In genomic region chr4:24800273-24800880, GRCh38 we compare ENCODE assay signal across 11 cellular contexts. TPM values are rescaled to one million over a fixed set of nuclear protein-coding genes. Genes with fewer than 3 reads are reported as not detected.
DNase-seq lines count a peak whose midpoint lies in the region; ATAC-seq and TF ChIP-seq lines count a peak whose summit lies in the region.
"Had no signal": no experiment of that assay in that cellular context is flagged by ENCODE, and none has a peak within 500 bp of the region (broad histone marks: within the 10 kb centered on the region; RNA-seq: fewer than 3 reads in every experiment).

No MANE protein-coding gene starts in this region.

- H3K27ac ChIP-seq in H9 (ENCODE audit: insufficient read length, low read depth, low read length) (no peak overlapping the region), skeletal muscle tissue (ENCODE audit: low read depth, low read length) (no peak overlapping the region)

- H3K18ac ChIP-seq in H9 (ENCODE audit: insufficient read length, low read depth, low read length) = no peak overlapping the region

- H3K4me2 ChIP-seq in H9 (ENCODE audit: insufficient read depth, insufficient read length, low read length) = peak overlapping the region; percentile 67

- H3K79me1 ChIP-seq in H9 (ENCODE audit: insufficient read depth, low read depth, low read length, poor library complexity, severe bottlenecking) = no peaks in the 10 kb centered on the region

- H3K4me1 ChIP-seq in H9 (ENCODE audit: insufficient read depth, low read length) (peaks cover 2% of the 10 kb centered on the region; the same call in 1 of the 2 replicates), skeletal muscle tissue (ENCODE audit: control insufficient read depth in 3 of 3, insufficient read depth in 3 of 3, low read length in 3 of 3) (peaks cover 19 to 22% (median 20%) of the 10 kb centered on the region in 3 donors)

- H3K27me3 Mint-ChIP-seq in H9 (ENCODE audit: low read depth) = peaks cover 77% of the 10 kb centered on the region

- no peaks in the 10 kb centered on the region; a peak in 1 of 7 replicates for H3K36me3 Mint-ChIP-seq in H9 (ENCODE audit: insufficient read depth in 1 of 3, low read depth in 3 of 3)
- H3K36me3 Mint-ChIP-seq: stimulated activated naive B cell treated with anti-CD40 and anti-IgM and Interleukin-4, amounts not matched to agents 10 μg/mL and 1 μg/mL and 100 μg/mL, for 72 hours had no signal

- no CpG with 5 or more reads among the region's 26 CpGs for WGBS in H9 (ENCODE audit: extremely low coverage, insufficient read length, low lambda C conversion rate)

- no peak overlapping the region for H2BK20ac ChIP-seq in H9 (ENCODE audit: low read depth, low read length, poor library complexity, severe bottlenecking)

- no peak overlapping the region for H2AK5ac ChIP-seq in H9 (ENCODE audit: insufficient read length, low read length)

- no peaks in the 10 kb centered on the region for H3K36me3 ChIP-seq in skeletal muscle tissue (ENCODE audit: control insufficient read depth in 3 of 3, insufficient read depth in 3 of 3, low read length in 3 of 3)
- H3K36me3 ChIP-seq: MG63 had no signal

- H4K20me1 ChIP-seq in H9 (ENCODE audit: control insufficient read depth, insufficient read depth, insufficient read length) = no peaks in the 10 kb centered on the region

- no peak overlapping the region for H3K9ac ChIP-seq in H9 (ENCODE audit: extremely low read depth, insufficient read length, low read length)
- peak overlapping the region; percentile 23 to 60 (median 34) for H3K9ac ChIP-seq in skeletal muscle tissue (ENCODE audit: low read depth in 1 of 3, low read length in 3 of 3)

- H4K91ac ChIP-seq in H9 (ENCODE audit: insufficient read length, low read depth, low read length) = no peak overlapping the region

- H3K4ac ChIP-seq in H9 (ENCODE audit: low read depth, low read length) = no peak overlapping the region

- H3K9me3 Mint-ChIP-seq in H9 = peaks cover 0 to 4% of the 10 kb centered on the region in 2 experiments; a peak in 1 of 5 replicates
- H3K9me3 Mint-ChIP-seq: stimulated activated naive B cell treated with anti-CD40 and anti-IgM and Interleukin-4, amounts not matched to agents 10 μg/mL and 1 μg/mL and 100 μg/mL, for 72 hours had no signal

- no peaks in the 10 kb centered on the region for H3K79me2 ChIP-seq in H9 (ENCODE audit: insufficient read depth, low read length)

- H3T11ph ChIP-seq in H9 (ENCODE audit: low read length) = no peak overlapping the region

- peak overlapping the region; percentile 65 to 74 for H3K4me3 Mint-ChIP-seq in H9
- H3K4me3 Mint-ChIP-seq: stimulated activated naive B cell treated with anti-CD40 and anti-IgM and Interleukin-4, amounts not matched to agents 10 μg/mL and 1 μg/mL and 100 μg/mL, for 72 hours had no signal

- no peak overlapping the region for H4K5ac ChIP-seq in H9 (ENCODE audit: insufficient read length, low read depth, low read length)

- H3K4me3 ChIP-seq in skeletal muscle tissue (ENCODE audit: low read length in 3 of 3) = peak overlapping the region; percentile 9 to 56 (median 56)
- H3K4me3 ChIP-seq: MG63 had no signal

- no peak overlapping the region for H2BK15ac ChIP-seq in H9 (ENCODE audit: low read depth, low read length)

- no peak overlapping the region for H3K23ac ChIP-seq in H9 (ENCODE audit: insufficient read length, low read depth, low read length)

- H3K4me1 Mint-ChIP-seq in H9 = peaks cover 25 to 32% of the 10 kb centered on the region in 2 experiments

- H3K9me3 ChIP-seq in H9 (ENCODE audit: control insufficient read depth, low read depth, low read length) (no peaks in the 10 kb centered on the region), skeletal muscle tissue (ENCODE audit: control insufficient read depth in 3 of 3, low read length in 3 of 3) (no peaks in the 10 kb centered on the region)
- H3K9me3 ChIP-seq: MG63 had no signal

- ATAC-seq in HG03439 (IDR thresholded peaks at IDR 0.05; ENCODE audit: unreplicated experiment) = no peak
- no peak for ATAC-seq in GM21576 (IDR thresholded peaks at IDR 0.05; ENCODE audit: unreplicated experiment)
- ATAC-seq: stimulated activated naive B cell treated with anti-CD40 and anti-IgM and Interleukin-4, amounts not matched to agents 10 μg/mL and 1 μg/mL and 100 μg/mL, for 72 hours had no signal

- H3K27ac Mint-ChIP-seq in H9 = peak overlapping the region in 1 of 3 experiments; percentile 10; a peak in 1 of 7 replicates
- H3K27ac Mint-ChIP-seq: stimulated activated naive B cell treated with anti-CD40 and anti-IgM and Interleukin-4, amounts not matched to agents 10 μg/mL and 1 μg/mL and 100 μg/mL, for 72 hours had no signal

- H2AFZ ChIP-seq in H9 (ENCODE audit: low read length) = no peak overlapping the region

- no peak for TF ChIP-seq CTCF in H9 (conservative IDR thresholded peaks at IDR 0.05)

- no peak overlapping the region for H2BK12ac ChIP-seq in H9 (ENCODE audit: insufficient read length, low read depth, low read length)

- H4K8ac ChIP-seq in H9 (replicated peaks; ENCODE audit: insufficient read length, low read depth, low read length) = no peak overlapping the region

- no peak for DNase-seq in H9
- peak; percentile 55 for DNase-seq in ecto neural progenitor cell (ENCODE audit: low spot score)
- DNase-seq in iPS-NIHi11 (ENCODE audit: low spot score) = peak; percentile 51
- no peak for DNase-seq in SKM-1 treated with dmso at 0.1 percent for 144 hours (lab: John Stamatoyannopoulos, UW; ENCODE audit: unreplicated experiment)
- no peak for DNase-seq in stimulated activated CD4-positive, alpha-beta T cell treated with anti-CD3 and anti-CD28 coated beads, Interleukin-2, amount 100 ng/mL, for 48 hours
- DNase-seq: MG63; stimulated activated naive B cell treated with anti-CD40 and anti-IgM and Interleukin-4, amounts not matched to agents 10 μg/mL and 1 μg/mL and 100 μg/mL, for 72 hours had no signal

- peaks cover 14% of the 10 kb centered on the region; the same call in 1 of the 2 replicates for H3K27me3 ChIP-seq in H9 (ENCODE audit: insufficient read depth, low read length)
- H3K27me3 ChIP-seq in skeletal muscle tissue (ENCODE audit: control insufficient read depth in 3 of 3, insufficient read depth in 3 of 3, low read length in 3 of 3) = peaks cover 10 to 22% (median 10%) of the 10 kb centered on the region in 3 donors
- H3K27me3 ChIP-seq: MG63 had no signal

- no peak overlapping the region for H2BK5ac ChIP-seq in H9 (ENCODE audit: insufficient read length, low read length)

- H2BK120ac ChIP-seq in H9 (ENCODE audit: low read depth, low read length, poor library complexity, severe bottlenecking) = no peak overlapping the region

- H3K56ac ChIP-seq in H9 (ENCODE audit: insufficient read length, low read depth, low read length) = no peak overlapping the region

- peak overlapping the region; percentile 34; the same call in 1 of the 2 replicates for H3K14ac ChIP-seq in H9 (ENCODE audit: insufficient read depth, low read length)

- H3K23me2 ChIP-seq in H9 (ENCODE audit: insufficient read length, low read depth, low read length, poor library complexity, severe bottlenecking) = peaks cover 13% of the 10 kb centered on the region

RNA-seq across cellular contexts. Expression of gene SOD3, which starts 5.0 kb away (rescaled TPM):
- total RNA-seq in H9 (2021) = 2.9 and 3.3 TPM in 2 replicates
- total RNA-seq in skeletal muscle tissue = 13.6 TPM
- total RNA-seq: SK-MEL-5 had no signal

Comparison
In these comparisons a context has a peak if more than half of its experiments do, and no peak if none do; other contexts are left out.
1. DNase-seq: peak in ecto neural progenitor cell (single experiment) and iPS-NIHi11 (single experiment); none in H9 (single experiment), SKM-1 treated with dmso at 0.1 percent for 144 hours (single experiment) and stimulated activated CD4-positive, alpha-beta T cell treated with anti-CD3 and anti-CD28 coated beads, Interleukin-2, amount 100 ng/mL, for 48 hours (0 of 2).